10 cellular contexts compared by ENCODE assay signal in genomic region chr17:67474081-67474661, GRCh38.
DNase-seq lines count a peak whose midpoint lies in the region; ATAC-seq, FAIRE-seq and TF ChIP-seq lines count a peak whose summit lies in the region.
"Had no signal": no experiment of that assay in that cellular context is flagged by ENCODE, and none has a peak within 500 bp of the region (broad histone marks: within the 10 kb centered on the region; RNA-seq: fewer than 3 reads in every experiment).

No MANE protein-coding gene starts in this region.

- peaks cover 0 to 6% (median 0%) of the 10 kb centered on the region in 11 experiments; a peak in 2 of 22 replicates for H3K27me3 ChIP-seq in BLaER1 treated with 17β-estradiol and CSF1 and Interleukin-3, amounts not matched to agents 10 nM and 100 nM
- no peaks in the 10 kb centered on the region for H3K27me3 ChIP-seq in endodermal cell (ENCODE audit: control insufficient read depth, insufficient read depth, low read length, poor library complexity, severe bottlenecking)
- no peaks in the 10 kb centered on the region for H3K27me3 ChIP-seq in neural progenitor cell
- H3K27me3 ChIP-seq: SJSA1 had no signal

- H3K36me3 ChIP-seq in BLaER1 treated with 17β-estradiol and CSF1 and Interleukin-3, amounts not matched to agents 10 nM and 100 nM, result peaks cover 0 to 5% (median 0%) of the 10 kb centered on the region in 11 experiments; a peak in 1 of 22 replicates
- H3K36me3 ChIP-seq in endodermal cell (ENCODE audit: control insufficient read depth, insufficient read depth, low read length) (no peaks in the 10 kb centered on the region), neural progenitor cell (no peaks in the 10 kb centered on the region)

- DNase-seq in NCI-H460 (ENCODE audit: extremely low read depth, low read depth) (peak; percentile 37), endodermal cell (peak; percentile 59), neural progenitor cell (ENCODE audit: low spot score) (peak; percentile 26), D721Med (ENCODE audit: insufficient read length, low spot score) (no peak)
- DNase-seq: Karpas-422 had no signal

- H3K4me3 ChIP-seq in BLaER1 treated with 17β-estradiol and CSF1 and Interleukin-3, amounts not matched to agents 10 nM and 100 nM, result no peak overlapping the region
- H3K4me3 ChIP-seq in endodermal cell (ENCODE audit: low read length), result no peak overlapping the region
- no peak overlapping the region for H3K4me3 ChIP-seq in neural progenitor cell
- H3K4me3 ChIP-seq: SJSA1 had no signal

- peak overlapping the region; percentile 34 to 79 (median 65); a peak in 20 of 22 replicates for H3K4me2 ChIP-seq in BLaER1 treated with 17β-estradiol and CSF1 and Interleukin-3, amounts not matched to agents 10 nM and 100 nM
- H3K4me2 ChIP-seq in neural progenitor cell, result no peak overlapping the region

- WGBS in endodermal cell (ENCODE audit: insufficient coverage in 1 of 2, insufficient read length in 1 of 2), 2 experiments, result 86 to 87% methylated on average over 11 to 12 of the region's 12 CpGs

- H3K27ac ChIP-seq in BLaER1 treated with 17β-estradiol and CSF1 and Interleukin-3, amounts not matched to agents 10 nM and 100 nM, result no peak overlapping the region
- H3K27ac ChIP-seq in endodermal cell (ENCODE audit: low read depth, low read length) (no peak overlapping the region), neural progenitor cell (no peak overlapping the region)
- H3K27ac ChIP-seq: SJSA1 had no signal

- H3K27me3 Mint-ChIP-seq in endodermal cell (ENCODE audit: insufficient read depth) (no peaks in the 10 kb centered on the region), neural progenitor cell (ENCODE audit: insufficient read depth, low read depth) (peaks cover 2% of the 10 kb centered on the region)

- ATAC-seq in GM18498 (IDR thresholded peaks at IDR 0.05; ENCODE audit: unreplicated experiment) (no peak), GM18502 (IDR thresholded peaks at IDR 0.05; ENCODE audit: poor library complexity, unreplicated experiment) (no peak), HG03439 (IDR thresholded peaks at IDR 0.05; ENCODE audit: unreplicated experiment) (no peak)

- H3K9ac ChIP-seq in BLaER1 treated with 17β-estradiol and CSF1 and Interleukin-3, amounts not matched to agents 10 nM and 100 nM, result peak overlapping the region in 3 of 11 experiments; percentile 3 to 41 (median 13); a peak in 3 of 22 replicates
- H3K9ac ChIP-seq in endodermal cell (ENCODE audit: extremely low read depth, low read length, poor library complexity, severe bottlenecking), result no peak overlapping the region
- H3K9ac ChIP-seq in neural progenitor cell, result no peak overlapping the region

- no peaks in the 10 kb centered on the region for H3K79me2 ChIP-seq in neural progenitor cell (ENCODE audit: low read depth)

- no peak for FAIRE-seq in D721Med (lab: Jason Lieb, UNC)

- no peak overlapping the region for H2AFZ ChIP-seq in neural progenitor cell (replicated peaks)

- TF ChIP-seq CTCF in endodermal cell (conservative IDR thresholded peaks at IDR 0.05) (no peak), neural progenitor cell (IDR thresholded peaks at IDR 0.05) (no peak), D721Med (IDR thresholded peaks at IDR 0.05; ENCODE audit: insufficient read depth, missing control alignments) (no peak)

- H4K20me1 ChIP-seq in BLaER1 treated with 17β-estradiol and CSF1 and Interleukin-3, amounts not matched to agents 10 nM and 100 nM, result peaks cover 0 to 10% (median 0%) of the 10 kb centered on the region in 11 experiments; a peak in 3 of 22 replicates
- H4K20me1 ChIP-seq in neural progenitor cell (ENCODE audit: low read depth), result no peaks in the 10 kb centered on the region

- peaks cover 34% of the 10 kb centered on the region for H3F3A ChIP-seq in neural progenitor cell (ENCODE audit: low read depth)

- peaks cover 15% of the 10 kb centered on the region for H3K9me3 Mint-ChIP-seq in endodermal cell
- peaks cover 10% of the 10 kb centered on the region for H3K9me3 Mint-ChIP-seq in neural progenitor cell

- peaks cover 6 to 10% (median 8%) of the 10 kb centered on the region in 11 experiments; a peak in 15 of 22 replicates for H3K9me3 ChIP-seq in BLaER1 treated with 17β-estradiol and CSF1 and Interleukin-3, amounts not matched to agents 10 nM and 100 nM (replicated peaks in 1 of 11)
- H3K9me3 ChIP-seq in endodermal cell (ENCODE audit: control insufficient read depth, low read length) (peaks cover 11% of the 10 kb centered on the region), neural progenitor cell (ENCODE audit: low read depth) (peaks cover 3% of the 10 kb centered on the region)
- H3K9me3 ChIP-seq: SJSA1 had no signal

- H3K36me3 Mint-ChIP-seq in endodermal cell (ENCODE audit: low read depth) (peaks cover 7% of the 10 kb centered on the region), neural progenitor cell (peaks cover 6% of the 10 kb centered on the region)

- peaks cover 49 to 63% (median 58%) of the 10 kb centered on the region in 10 experiments for H3K4me1 ChIP-seq in BLaER1 treated with 17β-estradiol and CSF1 and Interleukin-3, amounts not matched to agents 10 nM and 100 nM
- H3K4me1 ChIP-seq in endodermal cell (ENCODE audit: control insufficient read depth, insufficient read depth, low read length) (peaks cover 2% of the 10 kb centered on the region), neural progenitor cell (peaks cover 23% of the 10 kb centered on the region)

- H3K4me1 Mint-ChIP-seq in endodermal cell, result peaks cover 34% of the 10 kb centered on the region
- peaks cover 39% of the 10 kb centered on the region for H3K4me1 Mint-ChIP-seq in neural progenitor cell

- peak overlapping the region; percentile 21 for H3K27ac Mint-ChIP-seq in endodermal cell
- H3K27ac Mint-ChIP-seq in neural progenitor cell, result no peak overlapping the region

- H3K4me3 Mint-ChIP-seq in endodermal cell (no peak overlapping the region), neural progenitor cell (no peak overlapping the region)
